In genomic region chr7:149624419-149625338, GRCh38 we compare ENCODE assay signal across 8 cellular contexts.
DNase-seq lines count a peak whose midpoint lies in the region; ATAC-seq, FAIRE-seq and TF ChIP-seq lines count a peak whose summit lies in the region.

No MANE protein-coding gene starts in this region.

- 1 to 14% (median 4%) methylated on average over 6 to 97 of the region's 97 CpGs for WGBS in adrenal gland, 4 donors

- H3K36me3 Mint-ChIP-seq in progenitor cell of endocrine pancreas (ENCODE audit: insufficient read depth) = peaks cover 5% of the 10 kb centered on the region

- H3K9me3 ChIP-seq in adrenal gland (replicated peaks in 1 of 3) = no peaks in the 10 kb centered on the region
- no peaks in the 10 kb centered on the region for H3K9me3 ChIP-seq in left ventricle myocardium inferior (replicated peaks)

- DNase-seq in GM12892 (ENCODE audit: insufficient read length) (peak; percentile 78), NCI-H1436 (lab: John Stamatoyannopoulos, UW) (peak; percentile 83), SW480 (ENCODE audit: low spot score) (peak; percentile 91), adrenal gland (peak; percentile 92 to 96 (median 94)), left ventricle myocardium inferior (peak; percentile 95), progenitor cell of endocrine pancreas (ENCODE audit: low spot score, unreplicated experiment) (peak; percentile 97), ureter (ENCODE audit: low spot score) (peak; percentile 91)

- peak; percentile 93 for ATAC-seq in HG02840 (IDR thresholded peaks at IDR 0.05; ENCODE audit: low FRiP score, unreplicated experiment)

- TF ChIP-seq POLR2A in GM12892 (IDR thresholded peaks at IDR 0.05; ENCODE audit: low read depth, low read length) = peak; percentile 94
- TF ChIP-seq POLR2A in adrenal gland (IDR thresholded peaks at IDR 0.05) = peak; percentile 80 to 93

- peak overlapping the region; percentile 84 for H3K4me3 Mint-ChIP-seq in progenitor cell of endocrine pancreas (ENCODE audit: low read depth)

- H3K27ac ChIP-seq in adrenal gland (peak overlapping the region; percentile 43 to 88 (median 86)), left ventricle myocardium inferior (replicated peaks) (peak overlapping the region; percentile 93)

- peaks cover 9% of the 10 kb centered on the region for H3K27me3 Mint-ChIP-seq in progenitor cell of endocrine pancreas

- H3K27me3 ChIP-seq in adrenal gland (no peaks in the 10 kb centered on the region), left ventricle myocardium inferior (ENCODE audit: low read depth) (no peaks in the 10 kb centered on the region)

- peak; percentile 93 for FAIRE-seq in GM12892 (lab: Jason Lieb, UNC)

- intact Hi-C loops in adrenal gland (cut with DNase I) (loop anchor here in 1 of 2 donors (10.0 kb wide), 1 partner anchor 130 kb away; the partner anchor contains the start of gene ZNF746), left ventricle myocardium inferior (cut with micrococcal nuclease) (no loop called here)

- H3K4me3 ChIP-seq in adrenal gland (peak overlapping the region; percentile 45 to 99 (median 84)), left ventricle myocardium inferior (peak overlapping the region; percentile 99)

- H3K4me1 ChIP-seq in adrenal gland (replicated peaks in 1 of 2) = peaks cover 10 to 21% of the 10 kb centered on the region in 2 donors
- H3K4me1 ChIP-seq in left ventricle myocardium inferior = peaks cover 49% of the 10 kb centered on the region

- TF ChIP-seq CTCF in adrenal gland (IDR thresholded peaks at IDR 0.05) = peak; percentile 61 to 98 (median 82)
- TF ChIP-seq CTCF in left ventricle myocardium inferior (IDR thresholded peaks at IDR 0.05; ENCODE audit: borderline replicate concordance) = peak; percentile 99
- peak; percentile 90 for TF ChIP-seq CTCF in progenitor cell of endocrine pancreas (IDR thresholded peaks at IDR 0.05; ENCODE audit: unreplicated experiment)

- peak overlapping the region; percentile 91 for H3K27ac Mint-ChIP-seq in progenitor cell of endocrine pancreas

- H3K36me3 ChIP-seq in adrenal gland (replicated peaks in 1 of 2) (peaks cover 0 to 16% of the 10 kb centered on the region in 2 donors), left ventricle myocardium inferior (peaks cover 17% of the 10 kb centered on the region)

- H3K4me1 Mint-ChIP-seq in progenitor cell of endocrine pancreas (ENCODE audit: low read depth) = peaks cover 14% of the 10 kb centered on the region

- no peaks in the 10 kb centered on the region for H3K9me3 Mint-ChIP-seq in progenitor cell of endocrine pancreas (ENCODE audit: low read depth)

Comparison
In these comparisons a context has a peak if more than half of its experiments do, and no peak if none do; other contexts are left out.
1. Peak in every context shown above with its lines: DNase-seq, ATAC-seq, H3K4me3 ChIP-seq and H3K27ac ChIP-seq.